ENCODE assay signal across 1 cellular context in the genomic region with DNA sequence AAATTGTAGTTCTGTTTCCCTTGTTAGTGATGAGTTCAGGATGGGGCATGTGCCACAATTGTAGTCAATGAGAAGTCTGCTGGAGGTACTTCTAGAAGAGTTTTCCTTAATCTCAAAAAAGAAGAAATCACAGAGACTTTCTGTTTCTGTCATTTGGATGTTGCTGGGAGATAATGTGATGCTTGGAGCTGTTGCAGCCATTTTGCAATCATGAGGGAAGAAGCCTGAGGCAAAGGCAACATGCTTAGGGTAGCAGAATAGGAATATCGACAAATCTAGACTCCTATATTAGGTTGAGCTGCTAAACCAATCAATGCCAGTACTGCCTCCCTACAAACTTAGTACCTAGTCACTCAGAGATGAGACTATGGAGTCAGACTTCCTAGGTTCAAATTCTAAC.
TF ChIP-seq lines count a peak whose summit lies in the region.

No MANE protein-coding gene starts in this region.

TF ChIP-seq in K562, 482 proteins besides CTCF, POLR2A, EP300 and RAD21:
- TF ChIP-seq RBM25 (IDR thresholded peaks at IDR 0.05; ENCODE audit: low read depth, low read length, severe bottlenecking) (peak; percentile 96), HLTF (IDR thresholded peaks at IDR 0.05) (peak; percentile 38; the same call in 1 of the 2 replicates), BCOR (IDR thresholded peaks at IDR 0.05) (0 out of 2 replicates have a peak, but pooled peaks have one; percentile 33)
- TF ChIP-seq, protein P1, sequence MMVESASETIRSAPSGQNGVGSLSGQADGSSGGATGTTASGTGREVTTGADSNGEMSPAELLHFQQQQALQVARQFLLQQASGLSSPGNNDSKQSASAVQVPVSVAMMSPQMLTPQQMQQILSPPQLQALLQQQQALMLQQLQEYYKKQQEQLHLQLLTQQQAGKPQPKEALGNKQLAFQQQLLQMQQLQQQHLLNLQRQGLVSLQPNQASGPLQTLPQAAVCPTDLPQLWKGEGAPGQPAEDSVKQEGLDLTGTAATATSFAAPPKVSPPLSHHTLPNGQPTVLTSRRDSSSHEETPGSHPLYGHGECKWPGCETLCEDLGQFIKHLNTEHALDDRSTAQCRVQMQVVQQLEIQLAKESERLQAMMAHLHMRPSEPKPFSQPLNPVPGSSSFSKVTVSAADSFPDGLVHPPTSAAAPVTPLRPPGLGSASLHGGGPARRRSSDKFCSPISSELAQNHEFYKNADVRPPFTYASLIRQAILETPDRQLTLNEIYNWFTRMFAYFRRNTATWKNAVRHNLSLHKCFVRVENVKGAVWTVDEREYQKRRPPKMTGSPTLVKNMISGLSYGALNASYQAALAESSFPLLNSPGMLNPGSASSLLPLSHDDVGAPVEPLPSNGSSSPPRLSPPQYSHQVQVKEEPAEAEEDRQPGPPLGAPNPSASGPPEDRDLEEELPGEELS (CRISPR knock-in tag; IDR thresholded peaks at IDR 0.05; ENCODE audit: borderline replicate concordance): no peak
TF ChIP-seq in K562: peak in this region for 3.
